In genomic region chr17:81037783-81038733, GRCh38 we compare ENCODE assay signal across 12 cellular contexts. TPM values are rescaled to one million over a fixed set of nuclear protein-coding genes. Genes with fewer than 3 reads are reported as not detected.
DNase-seq lines count a peak whose midpoint lies in the region; ATAC-seq lines count a peak whose summit lies in the region.
"Had no signal": no experiment of that assay in that cellular context is flagged by ENCODE, and none has a peak within 500 bp of the region (broad histone marks: within the 10 kb centered on the region; RNA-seq: fewer than 3 reads in every experiment).

No MANE protein-coding gene starts in this region.

- peak overlapping the region; percentile 63 for H3K27ac ChIP-seq in caudate nucleus (ENCODE audit: low read depth, low read length)

- ATAC-seq in left lobe of liver (peak; percentile 50), HG02798 (IDR thresholded peaks at IDR 0.05; ENCODE audit: poor library complexity, unreplicated experiment) (no peak), GM18511 (IDR thresholded peaks at IDR 0.05; ENCODE audit: unreplicated experiment) (no peak)

- peak; percentile 43 for DNase-seq in LoVo (ENCODE audit: low spot score)
- DNase-seq in caudate nucleus (lab: John Stamatoyannopoulos, UW), result peak in 2 of 61 donors; percentile 29 to 32
- peak; percentile 95 for DNase-seq in left lobe of liver (ENCODE audit: low spot score)
- DNase-seq in superior temporal gyrus (ENCODE audit: extremely low spot score), result peak; percentile 10
- no peak for DNase-seq in NOMO-1 (lab: John Stamatoyannopoulos, UW; ENCODE audit: unreplicated experiment in 2 of 2)
- DNase-seq in central memory CD4-positive, alpha-beta T cell, result no peak
- DNase-seq: activated CD4-positive, alpha-beta T cell treated with anti-CD3 and anti-CD28 coated beads for 48 hours; activated naive CD8-positive, alpha-beta T cell treated with anti-CD3 and anti-CD28 coated beads, Interleukin-2, amount 10 ng/mL, durations not matched to agents 7 days and 5 days; DMS79; NCI-H1092 had no signal

RNA-seq across cellular contexts. Expression of gene BAIAP2, which starts 3.1 kb away (rescaled TPM):
- 101 TPM for total RNA-seq in left lobe of liver

RNA-seq across cellular contexts. Expression of gene CHMP6, which starts 46.4 kb away (rescaled TPM):
- total RNA-seq in left lobe of liver, result 16.5 TPM

Comparison
In these comparisons a context has a peak if more than half of its experiments do, and no peak if none do; other contexts are left out.
1. DNase-seq: peak in LoVo (single experiment), left lobe of liver (single experiment) and superior temporal gyrus (single experiment); none in NOMO-1 (0 of 2) and central memory CD4-positive, alpha-beta T cell (single experiment).